ENCODE assay signal across 10 cellular contexts in genomic region chr9:96218821-96219614, GRCh38.
DNase-seq lines count a peak whose midpoint lies in the region; ATAC-seq and TF ChIP-seq lines count a peak whose summit lies in the region.
"Had no signal": no experiment of that assay in that cellular context is flagged by ENCODE, and none has a peak within 500 bp of the region (broad histone marks: within the 10 kb centered on the region; RNA-seq: fewer than 3 reads in every experiment).

No MANE protein-coding gene starts in this region.

- H3K79me2 ChIP-seq in GM23338 (replicated peaks; ENCODE audit: insufficient read depth), result no peaks in the 10 kb centered on the region

- H3K4me3 ChIP-seq in GM23338 (peak overlapping the region; percentile 49), coronary artery (peak overlapping the region; percentile 60), mucosa of descending colon (no peak overlapping the region), MG63 (no peak overlapping the region)

- no peaks in the 10 kb centered on the region for H3K36me3 ChIP-seq in GM23338 (ENCODE audit: insufficient read depth)
- no peaks in the 10 kb centered on the region for H3K36me3 ChIP-seq in mucosa of descending colon (ENCODE audit: low read depth)
- H3K36me3 ChIP-seq in MG63, result no peaks in the 10 kb centered on the region

- intact Hi-C loops in mucosa of descending colon (cut with DNase I, micrococcal nuclease), result no loop called here

- H3K4me1 ChIP-seq in GM23338 (ENCODE audit: insufficient read depth) (peaks cover 4% of the 10 kb centered on the region; the same call in 1 of the 2 replicates), mucosa of descending colon (ENCODE audit: low read depth) (peaks cover 10% of the 10 kb centered on the region)

- peaks cover 5% of the 10 kb centered on the region; the same call in 2 of the 3 replicates for H3K36me3 Mint-ChIP-seq in GM23338 (ENCODE audit: low read depth)
- H3K36me3 Mint-ChIP-seq: CD4-positive, alpha-beta memory T cell had no signal

- H3K27me3 ChIP-seq in GM23338 (ENCODE audit: insufficient read depth) (peaks cover 21% of the 10 kb centered on the region), MG63 (no peaks in the 10 kb centered on the region)

- no peak overlapping the region for H3K27ac Mint-ChIP-seq in GM23338
- H3K27ac Mint-ChIP-seq: activated naive CD4-positive, alpha-beta T cell treated with anti-CD3 and anti-CD28 coated beads, Interleukin-2, amount 50 U/mL, for 72 hours had no signal

- H3F3A ChIP-seq in GM23338 (replicated peaks; ENCODE audit: low read depth), result no peaks in the 10 kb centered on the region

- H3K4me1 Mint-ChIP-seq in GM23338, result peaks cover 20% of the 10 kb centered on the region

- DNase-seq in GM23338 (ENCODE audit: low spot score) (peak; percentile 27), coronary artery (ENCODE audit: low spot score) (no peak), mucosa of descending colon (peak in 1 of 3 donors; percentile 34), MG63 (no peak), GOT3 (lab: John Stamatoyannopoulos, UW) (no peak)

- peak overlapping the region; percentile 90 for H2AFZ ChIP-seq in GM23338

- no peak overlapping the region for H3K4me3 Mint-ChIP-seq in GM23338

- no peaks in the 10 kb centered on the region for H3K9me2 ChIP-seq in GM23338 (ENCODE audit: insufficient read depth)

- TF ChIP-seq CTCF in 22Rv1 (IDR thresholded peaks at IDR 0.05) (no peak), GM23338 (conservative IDR thresholded peaks at IDR 0.05; ENCODE audit: low read depth in 2 of 2) (no peak), coronary artery (IDR thresholded peaks at IDR 0.05) (no peak), mucosa of descending colon (IDR thresholded peaks at IDR 0.05) (no peak)

- H3K4me2 ChIP-seq in GM23338, result peak overlapping the region; percentile 64; the same call in 1 of the 2 replicates

- peaks cover 26% of the 10 kb centered on the region for H3K27me3 Mint-ChIP-seq in GM23338 (ENCODE audit: insufficient read depth, low read depth, poor library complexity)

- ATAC-seq in GM23338 (peak; percentile 27), mucosa of descending colon (peak; percentile 4), HG02973 (IDR thresholded peaks at IDR 0.05; ENCODE audit: unreplicated experiment) (no peak), GM19467 (IDR thresholded peaks at IDR 0.05; ENCODE audit: unreplicated experiment) (no peak)

- peaks cover 11% of the 10 kb centered on the region for H3K9me3 Mint-ChIP-seq in GM23338

- peak overlapping the region; percentile 53 for H3K27ac ChIP-seq in 22Rv1
- H3K27ac ChIP-seq in GM23338 (ENCODE audit: low read depth), result no peak overlapping the region
- peak overlapping the region; percentile 7 to 43 for H3K27ac ChIP-seq in coronary artery

- H4K20me1 ChIP-seq in GM23338 (replicated peaks; ENCODE audit: insufficient read depth), result no peaks in the 10 kb centered on the region

- H3K9me3 ChIP-seq in mucosa of descending colon, result no peaks in the 10 kb centered on the region
- H3K9me3 ChIP-seq in MG63, result no peaks in the 10 kb centered on the region

TF ChIP-seq in GM23338, 12 proteins besides CTCF, POLR2A, EP300 and RAD21:
- TF ChIP-seq NANOG (IDR thresholded peaks at IDR 0.05; ENCODE audit: borderline replicate concordance) (no peak), ZNF331 (CRISPR knock-in tag; IDR thresholded peaks at IDR 0.05; ENCODE audit: low read depth) (no peak), POLR2AphosphoS5 (IDR thresholded peaks at IDR 0.05; ENCODE audit: low read depth) (no peak), EZH2phosphoT487 (IDR thresholded peaks at IDR 0.05; ENCODE audit: unreplicated experiment) (no peak), CREB1 (CRISPR knock-in tag; IDR thresholded peaks at IDR 0.05; ENCODE audit: low read depth) (no peak)

Comparison
In these comparisons a context has a peak if more than half of its experiments do, and no peak if none do; other contexts are left out.
1. ATAC-seq: peak in GM23338 (single experiment) and mucosa of descending colon (single experiment); none in HG02973 (single experiment) and GM19467 (single experiment).
2. H3K4me3 ChIP-seq: peak in GM23338 (single experiment) and coronary artery (single experiment); none in mucosa of descending colon (single experiment) and MG63 (single experiment).